Comparison of ENCODE assay signal across 15 cellular contexts in the genomic region with DNA sequence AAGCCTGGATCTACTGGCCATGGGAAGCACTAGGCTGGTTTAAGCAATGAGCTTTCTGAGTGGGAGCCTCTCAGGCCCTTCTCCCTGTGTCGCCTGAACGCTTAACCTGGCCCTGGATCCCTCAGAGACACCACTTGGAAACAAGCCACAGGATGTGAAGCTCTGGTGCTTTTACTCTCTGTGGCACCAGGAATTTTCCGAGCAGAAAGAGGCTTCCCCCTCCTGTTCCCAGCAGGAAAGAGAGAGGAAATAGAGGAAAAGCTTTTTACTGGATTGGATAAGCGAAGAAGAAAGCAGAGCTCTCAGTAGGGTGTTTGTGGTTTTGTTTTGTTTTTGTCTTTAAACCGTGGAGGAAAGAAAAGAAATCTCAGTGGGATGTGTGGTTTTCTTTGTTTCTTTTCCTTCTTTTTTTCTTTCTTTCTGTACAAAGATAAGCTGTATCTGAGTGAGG. TPM values are rescaled to one million over a fixed set of nuclear protein-coding genes. Genes with fewer than 3 reads are reported as not detected.
DNase-seq lines count a peak whose midpoint lies in the region; ATAC-seq, FAIRE-seq and TF ChIP-seq lines count a peak whose summit lies in the region.
"Had no signal": no experiment of that assay in that cellular context is flagged by ENCODE, and none has a peak within 500 bp of the region (broad histone marks: within the 10 kb centered on the region; RNA-seq: fewer than 3 reads in every experiment).

No MANE protein-coding gene starts in this region.

- H3K36me3 Mint-ChIP-seq in endothelial cell (ENCODE audit: low read depth, unreplicated experiment) (peaks cover 4% of the 10 kb centered on the region), nephron (ENCODE audit: low read depth) (no peaks in the 10 kb centered on the region)
- H3K36me3 Mint-ChIP-seq in activated naive CD4-positive, alpha-beta T cell treated with anti-CD3 and anti-CD28 coated beads, Interleukin-2, amount 50 U/mL, for 72 hours = no peaks in the 10 kb centered on the region
- H3K36me3 Mint-ChIP-seq: activated naive CD8-positive, alpha-beta T cell had no signal

- peaks cover 0 to 16% of the 10 kb centered on the region in 2 donors for H3K4me1 ChIP-seq in uterus

- no peaks in the 10 kb centered on the region for H3K9me3 ChIP-seq in uterus
- H3K9me3 ChIP-seq: SJSA1 had no signal

- H3K9me3 Mint-ChIP-seq in endothelial cell (ENCODE audit: unreplicated experiment) (no peaks in the 10 kb centered on the region), nephron (no peaks in the 10 kb centered on the region)
- no peaks in the 10 kb centered on the region for H3K9me3 Mint-ChIP-seq in activated naive CD4-positive, alpha-beta T cell treated with anti-CD3 and anti-CD28 coated beads, Interleukin-2, amount 50 U/mL, for 72 hours
- H3K9me3 Mint-ChIP-seq: dendritic cell treated with granulocyte-macrophage colony-stimulating factor and Interleukin-4, amounts not matched to agents 40 ng/mL and 50 ng/mL, for 4 days had no signal

- intact Hi-C loops in cardiac septum (cut with DNase I) = no loop called here
- intact Hi-C loops in Right ventricle myocardium inferior (cut with DNase I) = loop anchor here (5.0 to 10.0 kb wide), 3 partner anchors 34 to 167 kb away; no protein-coding TSS in a partner anchor
- intact Hi-C loops in uterus (cut with DNase I; ENCODE audit: low total_unique reads) = no loop called here
- intact Hi-C loops in posterior cingulate gyrus (cut with DNase I) = no loop called here

- H3K4me1 Mint-ChIP-seq in endothelial cell (ENCODE audit: unreplicated experiment) (peaks cover 50% of the 10 kb centered on the region), nephron (peaks cover 39% of the 10 kb centered on the region)

- no peaks in the 10 kb centered on the region for H3K36me3 ChIP-seq in uterus
- H3K36me3 ChIP-seq: SJSA1 had no signal

- TF ChIP-seq CTCF in endothelial cell (IDR thresholded peaks at IDR 0.05; ENCODE audit: unreplicated experiment) (no peak), nephron (IDR thresholded peaks at IDR 0.05; ENCODE audit: unreplicated experiment in 3 of 3) (no peak), uterus (IDR thresholded peaks at IDR 0.05) (no peak)

- no peaks in the 10 kb centered on the region for H3K27me3 ChIP-seq in uterus

- no peak for ATAC-seq in Right ventricle myocardium inferior
- ATAC-seq in activated naive CD4-positive, alpha-beta T cell treated with anti-CD3 and anti-CD28 coated beads, Interleukin-2, amount 50 U/mL, for 72 hours = no peak
- ATAC-seq: K562 had no signal

- peak; percentile 51 for DNase-seq in cardiac septum (ENCODE audit: low spot score)
- no peak for DNase-seq in Right ventricle myocardium inferior (ENCODE audit: missing footprints)
- DNase-seq in endothelial cell (ENCODE audit: low spot score) = peak; percentile 36
- DNase-seq in uterus = no peak
- DNase-seq in GM19239 (ENCODE audit: insufficient read length, low spot score) = no peak
- no peak for DNase-seq in activated naive CD4-positive, alpha-beta T cell treated with anti-CD3 and anti-CD28 coated beads, Interleukin-2, amount 50 U/mL, for 72 hours (ENCODE audit: low spot score in 2 of 2)
- DNase-seq in posterior cingulate gyrus = no peak
- DNase-seq: activated CD8-positive, alpha-beta memory T cell treated with anti-CD3 and anti-CD28 coated beads, Interleukin-2, amount 50 U/mL, for 4 hours; NCI-H1417 treated with DMSO at 0.1 percent for 48 hours had no signal

- no peak for TF ChIP-seq POLR2A in uterus (IDR thresholded peaks at IDR 0.05)

- peak overlapping the region; percentile 52 to 71 for H3K27ac ChIP-seq in uterus
- H3K27ac ChIP-seq: SJSA1 had no signal

- H3K27ac Mint-ChIP-seq in endothelial cell (ENCODE audit: unreplicated experiment) (peak overlapping the region; percentile 84), nephron (peak overlapping the region; percentile 33 to 76 (median 71))
- no peak overlapping the region for H3K27ac Mint-ChIP-seq in activated naive CD4-positive, alpha-beta T cell treated with anti-CD3 and anti-CD28 coated beads, Interleukin-2, amount 50 U/mL, for 72 hours
- H3K27ac Mint-ChIP-seq: activated naive CD8-positive, alpha-beta T cell; dendritic cell treated with granulocyte-macrophage colony-stimulating factor and Interleukin-4, amounts not matched to agents 40 ng/mL and 50 ng/mL, for 4 days had no signal

- H3K4me3 ChIP-seq in uterus = no peak overlapping the region
- H3K4me3 ChIP-seq: K562, SJSA1 had no signal

- no peak overlapping the region for H3K4me3 Mint-ChIP-seq in endothelial cell (ENCODE audit: unreplicated experiment)
- no peak overlapping the region for H3K4me3 Mint-ChIP-seq in nephron
- H3K4me3 Mint-ChIP-seq: activated naive CD8-positive, alpha-beta T cell; dendritic cell treated with granulocyte-macrophage colony-stimulating factor and Interleukin-4, amounts not matched to agents 40 ng/mL and 50 ng/mL, for 4 days had no signal

- no peak for FAIRE-seq in GM19239 (lab: Jason Lieb, UNC)
- FAIRE-seq: D721Med, K562 had no signal

- H3K27me3 Mint-ChIP-seq in endothelial cell (ENCODE audit: unreplicated experiment) (peaks cover 6% of the 10 kb centered on the region), nephron (ENCODE audit: low read depth) (peaks cover 30% of the 10 kb centered on the region)
- H3K27me3 Mint-ChIP-seq: activated naive CD8-positive, alpha-beta T cell had no signal

RNA-seq across cellular contexts. Expression of gene COL15A1, which starts 34.5 kb away (rescaled TPM):
- total RNA-seq in cardiac septum = 49.4 TPM
- total RNA-seq in Right ventricle myocardium inferior = 58.3 TPM
- total RNA-seq in endothelial cell (ENCODE audit: unreplicated experiment) = 24.0 TPM
- 100 to 1,000 TPM in 1 of 4 donors, 10 to 100 TPM in 3; 20.3 to 160 (median 50.4) TPM for total RNA-seq in uterus
- total RNA-seq in activated naive CD4-positive, alpha-beta T cell treated with anti-CD3 and anti-CD28 coated beads, Interleukin-2, amount 50 U/mL, for 72 hours = under 1 TPM; 0.11 to 0.23 TPM

Comparison
In these comparisons a context has a peak if more than half of its experiments do, and no peak if none do; other contexts are left out.
1. DNase-seq: peak in cardiac septum (single experiment) and endothelial cell (single experiment); none in Right ventricle myocardium inferior (single experiment), uterus (0 of 2), GM19239 (single experiment), activated naive CD4-positive, alpha-beta T cell treated with anti-CD3 and anti-CD28 coated beads, Interleukin-2, amount 50 U/mL, for 72 hours (0 of 2) and posterior cingulate gyrus (0 of 10).
2. H3K27ac Mint-ChIP-seq: peak in endothelial cell (single experiment) and nephron (3 of 3); none in activated naive CD4-positive, alpha-beta T cell treated with anti-CD3 and anti-CD28 coated beads, Interleukin-2, amount 50 U/mL, for 72 hours (0 of 2).
3. RNA of gene COL15A1, which starts 34.5 kb away (total RNA-seq): 20.3 to 160 TPM in uterus, 58.3 TPM in Right ventricle myocardium inferior (single experiment), 49.4 TPM in cardiac septum (single experiment) and 24.0 TPM in endothelial cell (single experiment); 0.11 to 0.23 TPM in activated naive CD4-positive, alpha-beta T cell treated with anti-CD3 and anti-CD28 coated beads, Interleukin-2, amount 50 U/mL, for 72 hours; every median in the first group is over 10 times any median in the second.